24 cellular contexts compared by ENCODE assay signal in genomic region chr1:181173761-181174371, GRCh38.
"Had no signal": no experiment of that assay in that cellular context is flagged by ENCODE, and none has a peak within 500 bp of the region (broad histone marks: within the 10 kb centered on the region; RNA-seq: fewer than 3 reads in every experiment).

No MANE protein-coding gene starts in this region.

- H3K27me3 Mint-ChIP-seq: activated CD8-positive, alpha-beta memory T cell treated with anti-CD3 and anti-CD28 coated beads, Interleukin-2, amount 10 ng/mL, durations not matched to agents 7 days and 5 days; activated CD8-positive, alpha-beta T cell treated with anti-CD3 and anti-CD28 coated beads for 36 hours; activated naive CD8-positive, alpha-beta T cell had no signal

- DNase-seq: activated CD4-positive, alpha-beta T cell treated with anti-CD3 and anti-CD28 coated beads, Interleukin-2, amount 10 ng/mL, durations not matched to agents 7 days and 5 days; activated CD8-positive, alpha-beta T cell treated with anti-CD3 and anti-CD28 coated beads for 36 hours; activated naive CD4-positive, alpha-beta T cell; activated T-cell treated with anti-CD3 and anti-CD28 coated beads, Interleukin-2, amount 50 U/mL, for 1 hour; central memory CD4-positive, alpha-beta T cell; effector memory CD8-positive, alpha-beta T cell; hypothalamus; mucosa of descending colon; nucleus accumbens; right cardiac atrium; stimulated activated CD4-positive, alpha-beta T cell treated with anti-CD3 and anti-CD28 coated beads, Interleukin-4, amount 100 ng/mL, for 24 hours; stimulated activated naive CD8-positive, alpha-beta T cell treated with anti-CD3 and anti-CD28 coated beads, Interleukin-15, Interleukin-2, amounts not matched to agents 100 U/mL and 50 U/mL, for 24 hours; thyroid gland; upper lobe of right lung had no signal

- H3K36me3 ChIP-seq: adrenal gland, ascending aorta, esophagus muscularis mucosa, gastroesophageal sphincter, thyroid gland, upper lobe of right lung had no signal

- H3K27ac ChIP-seq: adrenal gland, ascending aorta, esophagus muscularis mucosa, gastroesophageal sphincter, parathyroid adenoma, thyroid gland, upper lobe of right lung had no signal

- H3K27ac Mint-ChIP-seq: activated CD4-positive, alpha-beta T cell treated with anti-CD3 and anti-CD28 coated beads, Interleukin-2, amount 10 ng/mL, durations not matched to agents 7 days and 5 days; activated CD8-positive, alpha-beta memory T cell treated with anti-CD3 and anti-CD28 coated beads, Interleukin-2, amount 10 ng/mL, durations not matched to agents 7 days and 5 days; activated CD8-positive, alpha-beta T cell treated with anti-CD3 and anti-CD28 coated beads for 36 hours; activated naive CD8-positive, alpha-beta T cell; activated T-helper 2 cell treated with anti-CD3 and anti-CD28 coated beads, Interferon-gamma antibody, Interleukin-2, Interleukin-4, amounts not matched to agents 10 μg/mL and 5 μg/mL and 100 μg/mL, durations not matched to agents 14 hours and 24 hours and 36 hours; effector memory CD8-positive, alpha-beta T cell; memory B cell; T-helper 1 cell treated with Interleukin-12 subunit alpha and Interleukin-12 subunit beta and Interleukin-4 antibody, amounts not matched to agents 30 μg/mL and 1 μg/mL, for 36 hours had no signal

- H3K4me3 ChIP-seq: adrenal gland, ascending aorta, esophagus muscularis mucosa, gastroesophageal sphincter, mucosa of descending colon, thyroid gland, upper lobe of right lung had no signal

- H3K36me3 Mint-ChIP-seq: activated CD8-positive, alpha-beta memory T cell treated with anti-CD3 and anti-CD28 coated beads, Interleukin-2, amount 10 ng/mL, durations not matched to agents 7 days and 5 days; memory B cell had no signal

- H3K9me3 Mint-ChIP-seq: effector memory CD8-positive, alpha-beta T cell; memory B cell had no signal

- H3K4me3 Mint-ChIP-seq: activated CD4-positive, alpha-beta T cell treated with anti-CD3 and anti-CD28 coated beads, Interleukin-2, amount 10 ng/mL, durations not matched to agents 7 days and 5 days; activated CD8-positive, alpha-beta memory T cell treated with anti-CD3 and anti-CD28 coated beads, Interleukin-2, amount 10 ng/mL, durations not matched to agents 7 days and 5 days; activated CD8-positive, alpha-beta T cell treated with anti-CD3 and anti-CD28 coated beads for 36 hours; activated naive CD8-positive, alpha-beta T cell; effector memory CD8-positive, alpha-beta T cell; memory B cell; T-helper 1 cell treated with Interleukin-12 subunit alpha and Interleukin-12 subunit beta and Interleukin-4 antibody, amounts not matched to agents 30 μg/mL and 1 μg/mL, for 36 hours had no signal

- H3K9me3 ChIP-seq: adrenal gland, ascending aorta, thyroid gland, upper lobe of right lung had no signal

- ATAC-seq: activated CD8-positive, alpha-beta memory T cell treated with anti-CD3 and anti-CD28 coated beads, Interleukin-2, amount 10 ng/mL, durations not matched to agents 7 days and 5 days; activated CD8-positive, alpha-beta T cell treated with anti-CD3 and anti-CD28 coated beads for 36 hours; effector memory CD8-positive, alpha-beta T cell; gastroesophageal sphincter; mucosa of descending colon; right cardiac atrium; stimulated activated naive CD8-positive, alpha-beta T cell treated with anti-CD3 and anti-CD28 coated beads, Interleukin-15, Interleukin-2, amounts not matched to agents 100 U/mL and 50 U/mL, for 24 hours; upper lobe of right lung had no signal

- H3K4me1 ChIP-seq: adrenal gland, ascending aorta, parathyroid adenoma, thyroid gland, upper lobe of right lung had no signal

- H3K4me1 Mint-ChIP-seq: activated CD4-positive, alpha-beta T cell treated with anti-CD3 and anti-CD28 coated beads, Interleukin-2, amount 10 ng/mL, durations not matched to agents 7 days and 5 days; memory B cell had no signal

- H3K9ac ChIP-seq: parathyroid adenoma had no signal

- H3K27me3 ChIP-seq: adrenal gland, ascending aorta, esophagus muscularis mucosa, gastroesophageal sphincter, thyroid gland, upper lobe of right lung had no signal
